ENCODE assay signal across 10 cellular contexts in genomic region chr14:68089146-68089715, GRCh38.
DNase-seq lines count a peak whose midpoint lies in the region; ATAC-seq, FAIRE-seq and TF ChIP-seq lines count a peak whose summit lies in the region.
"Had no signal": no experiment of that assay in that cellular context is flagged by ENCODE, and none has a peak within 500 bp of the region (broad histone marks: within the 10 kb centered on the region; RNA-seq: fewer than 3 reads in every experiment).

No MANE protein-coding gene starts in this region.

- no peak for ATAC-seq in HG03196 (IDR thresholded peaks at IDR 0.05; ENCODE audit: unreplicated experiment)
- ATAC-seq in GM21576 (IDR thresholded peaks at IDR 0.05; ENCODE audit: unreplicated experiment): no peak
- ATAC-seq in GM21447 (IDR thresholded peaks at IDR 0.05; ENCODE audit: unreplicated experiment): no peak

- no peaks in the 10 kb centered on the region for H4K20me1 ChIP-seq in hepatocyte (ENCODE audit: insufficient read depth, poor library complexity, severe bottlenecking)

- H2AFZ ChIP-seq in hepatocyte: peak overlapping the region; percentile 7

- no peaks in the 10 kb centered on the region for H3K9me2 ChIP-seq in hepatocyte (replicated peaks; ENCODE audit: insufficient read depth)

- no peak for TF ChIP-seq CTCF in hepatocyte (IDR thresholded peaks at IDR 0.05; ENCODE audit: poor library complexity)
- no peak for TF ChIP-seq CTCF in thyroid gland (IDR thresholded peaks at IDR 0.05)

- peak; percentile 58 for DNase-seq in NCI-H187 treated with DMSO at 0.1 percent for 48 hours (lab: John Stamatoyannopoulos, UW)
- DNase-seq in NCI-H187 (lab: John Stamatoyannopoulos, UW): no peak
- peak; percentile 83 for DNase-seq in RCC 7860 (ENCODE audit: low spot score)
- DNase-seq in hepatocyte (ENCODE audit: low spot score): no peak
- DNase-seq in thyroid gland: peak; percentile 23 to 40
- DNase-seq: nucleus accumbens had no signal

- intact Hi-C loops in thyroid gland (cut with DNase I): no loop called here

- H3K9me3 ChIP-seq in hepatocyte (ENCODE audit: low read depth) (no peaks in the 10 kb centered on the region), thyroid gland (no peaks in the 10 kb centered on the region)

- TF ChIP-seq POLR2A in thyroid gland (IDR thresholded peaks at IDR 0.05): no peak

- H3K27ac ChIP-seq in hepatocyte: peak overlapping the region; percentile 73
- H3K27ac ChIP-seq in thyroid gland: peak overlapping the region in 2 of 3 donors; percentile 49 to 59
- H3K27ac ChIP-seq: coronary artery had no signal

- H3K27me3 ChIP-seq in hepatocyte (no peaks in the 10 kb centered on the region), thyroid gland (no peaks in the 10 kb centered on the region)

- H3K4me1 ChIP-seq in hepatocyte (ENCODE audit: insufficient read depth): peaks cover 18% of the 10 kb centered on the region
- H3K4me1 ChIP-seq in thyroid gland: peaks cover 10 to 12% of the 10 kb centered on the region in 2 donors

- H3K4me3 ChIP-seq in hepatocyte: no peak overlapping the region
- no peak overlapping the region for H3K4me3 ChIP-seq in thyroid gland (replicated peaks in 1 of 3)

- FAIRE-seq in RCC 7860 (lab: Jason Lieb, UNC): peak; percentile 86

- H3K36me3 ChIP-seq in hepatocyte (replicated peaks; ENCODE audit: insufficient read depth, low read depth): no peaks in the 10 kb centered on the region
- H3K36me3 ChIP-seq in thyroid gland: no peaks in the 10 kb centered on the region

- H3K79me2 ChIP-seq in hepatocyte: peaks cover 2% of the 10 kb centered on the region

- 47% methylated on average over 5 of the region's 5 CpGs for WGBS in hepatocyte (ENCODE audit: low lambda C conversion rate, missing lambda C conversion rate)
- 16 to 21% methylated on average over 5 of the region's 5 CpGs for WGBS in thyroid gland, 2 donors

- peak overlapping the region; percentile 20 for H3K4me2 ChIP-seq in hepatocyte

Comparison
In these comparisons a context has a peak if more than half of its experiments do, and no peak if none do; other contexts are left out.
1. DNase-seq: peak in NCI-H187 treated with DMSO at 0.1 percent for 48 hours (single experiment), RCC 7860 (single experiment) and thyroid gland (2 of 2); none in NCI-H187 (0 of 2) and hepatocyte (single experiment).